In genomic region chr17:8072727-8073461, GRCh38 we compare ENCODE assay signal across 9 cellular contexts. TPM values are rescaled to one million over a fixed set of nuclear protein-coding genes. Genes with fewer than 3 reads are reported as not detected.
DNase-seq lines count a peak whose midpoint lies in the region; ATAC-seq and TF ChIP-seq lines count a peak whose summit lies in the region.
"Had no signal": no experiment of that assay in that cellular context is flagged by ENCODE, and none has a peak within 500 bp of the region (broad histone marks: within the 10 kb centered on the region; RNA-seq: fewer than 3 reads in every experiment).

No MANE protein-coding gene starts in this region.

- H3K9me3 Mint-ChIP-seq in activated B cell treated with CpG ODN at 0.5 μM for 24 hours, result no peaks in the 10 kb centered on the region

- no peak overlapping the region for H4K8ac ChIP-seq in neuronal stem cell (ENCODE audit: low read depth, low read length)

- H3K27ac ChIP-seq in effector memory CD4-positive, alpha-beta T cell (ENCODE audit: insufficient read depth, low read length, poor library complexity, severe bottlenecking), result no peak overlapping the region
- H3K27ac ChIP-seq in neuronal stem cell (replicated peaks; ENCODE audit: low read length), result no peak overlapping the region
- H3K27ac ChIP-seq: foreskin keratinocyte had no signal

- no peak overlapping the region for H3K9ac ChIP-seq in neuronal stem cell (ENCODE audit: low read depth, low read length, poor library complexity)

- H3K4ac ChIP-seq in neuronal stem cell (ENCODE audit: low read length), result no peak overlapping the region

- H2BK15ac ChIP-seq in neuronal stem cell (ENCODE audit: low read length), result no peak overlapping the region

- no peaks in the 10 kb centered on the region for H3K36me3 Mint-ChIP-seq in activated B cell treated with CpG ODN at 0.5 μM for 24 hours (ENCODE audit: low read depth)

- H3K36me3 ChIP-seq in effector memory CD4-positive, alpha-beta T cell (ENCODE audit: control insufficient read depth, insufficient read depth, low read length), result no peaks in the 10 kb centered on the region
- H3K36me3 ChIP-seq in neuronal stem cell (replicated peaks in 1 of 2; ENCODE audit: control insufficient read depth in 2 of 2, insufficient read depth in 2 of 2, low read length in 2 of 2), result no peaks in the 10 kb centered on the region

- H3K23ac ChIP-seq in neuronal stem cell (ENCODE audit: low read depth, low read length, poor library complexity), result peak overlapping the region; percentile 81

- H2AK5ac ChIP-seq in neuronal stem cell (ENCODE audit: low read depth, low read length), result no peak overlapping the region

- H3K4me3 ChIP-seq in effector memory CD4-positive, alpha-beta T cell (ENCODE audit: insufficient read depth, low read depth, low read length, poor library complexity, severe bottlenecking), result peak overlapping the region; percentile 52
- peak overlapping the region in 1 of 2 donors; percentile 2 for H3K4me3 ChIP-seq in neuronal stem cell (ENCODE audit: low read length in 2 of 2)

- DNase-seq in EH (ENCODE audit: low read depth) (peak; percentile 12), activated B cell treated with CpG ODN at 0.5 μM for 24 hours (no peak), neuronal stem cell (ENCODE audit: low spot score) (no peak), RKO (ENCODE audit: low spot score) (no peak)
- DNase-seq in effector memory CD4-positive, alpha-beta T cell, result no peak

- H2BK12ac ChIP-seq in neuronal stem cell (ENCODE audit: low read length), result no peak overlapping the region

- H3K4me2 ChIP-seq in neuronal stem cell (ENCODE audit: insufficient read depth, low read length, poor library complexity, severe bottlenecking), result peak overlapping the region; percentile 15

- H3K18ac ChIP-seq in neuronal stem cell (ENCODE audit: low read length), result peak overlapping the region; percentile 46

- peak overlapping the region; percentile 74 for H2AFZ ChIP-seq in neuronal stem cell (ENCODE audit: low read length)

- H4K91ac ChIP-seq in neuronal stem cell (ENCODE audit: low read depth, low read length, poor library complexity), result no peak overlapping the region

- TF ChIP-seq CTCF in activated B cell treated with CpG ODN at 0.5 μM for 24 hours (IDR thresholded peaks at IDR 0.05), result no peak

- H2BK120ac ChIP-seq in neuronal stem cell (ENCODE audit: low read depth, low read length), result no peak overlapping the region

- peak overlapping the region; percentile 0 for H2BK5ac ChIP-seq in neuronal stem cell (ENCODE audit: low read length)

- H3K27me3 ChIP-seq in effector memory CD4-positive, alpha-beta T cell (replicated peaks; ENCODE audit: control insufficient read depth, insufficient read depth, low read length, poor library complexity, severe bottlenecking), result peaks cover 21% of the 10 kb centered on the region
- H3K27me3 ChIP-seq in neuronal stem cell (ENCODE audit: control insufficient read depth in 3 of 3, insufficient read depth in 3 of 3, low read depth in 1 of 3, low read length in 3 of 3), result peaks cover 24 to 95% (median 65%) of the 10 kb centered on the region in 3 experiments

- peaks cover 23% of the 10 kb centered on the region for H3K4me1 ChIP-seq in effector memory CD4-positive, alpha-beta T cell (ENCODE audit: control insufficient read depth, insufficient read depth, low read length, poor library complexity, severe bottlenecking)
- peaks cover 4 to 10% of the 10 kb centered on the region in 2 donors for H3K4me1 ChIP-seq in neuronal stem cell (ENCODE audit: control insufficient read depth in 2 of 2, insufficient read depth in 1 of 2, low read depth in 1 of 2, low read length in 2 of 2)
- H3K4me1 ChIP-seq: foreskin keratinocyte had no signal

- H3K4me1 Mint-ChIP-seq in activated B cell treated with CpG ODN at 0.5 μM for 24 hours, result peaks cover 32% of the 10 kb centered on the region

- H3K79me1 ChIP-seq in neuronal stem cell (ENCODE audit: low read depth, low read length), result no peaks in the 10 kb centered on the region

- peak overlapping the region; percentile 78 for H3K4me3 Mint-ChIP-seq in activated B cell treated with CpG ODN at 0.5 μM for 24 hours

- peak overlapping the region; percentile 10 for H3K14ac ChIP-seq in neuronal stem cell (ENCODE audit: low read length)

- no CpG with 5 or more reads among the region's 40 CpGs for WGBS in neuronal stem cell (ENCODE audit: extremely low coverage in 2 of 2, insufficient read length in 2 of 2, insufficient replicate concordance in 1 of 2), 2 donors

- H3K27me3 Mint-ChIP-seq in activated B cell treated with CpG ODN at 0.5 μM for 24 hours, result peaks cover 45% of the 10 kb centered on the region

- H3K9me3 ChIP-seq in effector memory CD4-positive, alpha-beta T cell (ENCODE audit: control insufficient read depth, low read length), result no peaks in the 10 kb centered on the region
- H3K9me3 ChIP-seq in neuronal stem cell (replicated peaks in 1 of 2; ENCODE audit: control insufficient read depth in 2 of 2, insufficient read depth in 1 of 2, low read depth in 1 of 2, low read length in 2 of 2), result peaks cover 0 to 2% of the 10 kb centered on the region in 2 donors

- intact Hi-C loops in activated B cell treated with CpG ODN at 0.5 μM for 24 hours (cut with micrococcal nuclease), result loop anchor here (1.0 to 2.0 kb wide), 6 partner anchors 13 to 227 kb away; partner anchors contain the start of gene ALOXE3

- POLR2A ChIA-PET in activated B cell treated with CpG ODN at 0.5 μM for 24 hours (lab: Charles Lee), result interaction anchor here (0.9 to 3.0 kb wide), 9 partner anchors 18 to 222 kb away, joined by 3 to 18 read pairs (median 4); partner anchors contain the start of genes ALOXE3, CTC1 and SLC25A35

- CTCF ChIA-PET in activated B cell treated with CpG ODN at 0.5 μM for 24 hours (lab: Charles Lee), result interaction anchor here (0.6 to 8.7 kb wide), 20 partner anchors 8 to 520 kb away, joined by 3 to 112 read pairs (median 4); partner anchors contain the start of genes ALOX12B, ALOXE3, HES7 and RNF227

- ATAC-seq in activated B cell treated with CpG ODN at 0.5 μM for 24 hours (ENCODE audit: low read depth) (no peak), GM18909 (IDR thresholded peaks at IDR 0.05; ENCODE audit: poor library complexity, unreplicated experiment) (no peak), GM18867 (IDR thresholded peaks at IDR 0.05; ENCODE audit: unreplicated experiment) (no peak), GM18873 (IDR thresholded peaks at IDR 0.05; ENCODE audit: low FRiP score, unreplicated experiment) (no peak)

- H3K27ac Mint-ChIP-seq in activated B cell treated with CpG ODN at 0.5 μM for 24 hours, result peak overlapping the region; percentile 47

RNA-seq across cellular contexts. Expression of gene ALOX12B, which starts 14.6 kb away (rescaled TPM):
- 1.4 and 1.5 TPM in 2 replicates for total RNA-seq in activated B cell treated with CpG ODN at 0.5 μM for 24 hours
- 0.33 TPM for polyA plus RNA-seq in neuronal stem cell (2013, experiment 1 of 2)
- polyA plus RNA-seq in neuronal stem cell (2013, experiment 2 of 2), result 0.29 TPM

RNA-seq across cellular contexts. Expression of gene ALOX15B, which starts 34.0 kb away (rescaled TPM):
- total RNA-seq in activated B cell treated with CpG ODN at 0.5 μM for 24 hours, result not detected in 2 replicates
- polyA plus RNA-seq in neuronal stem cell (2013, experiment 1 of 2), result not detected
- not detected for polyA plus RNA-seq in neuronal stem cell (2013, experiment 2 of 2)

RNA-seq across cellular contexts. Expression of gene ALOXE3, which starts 45.4 kb away (rescaled TPM):
- total RNA-seq in activated B cell treated with CpG ODN at 0.5 μM for 24 hours, result not detected in 2 replicates
- 0.07 TPM for polyA plus RNA-seq in neuronal stem cell (2013, experiment 1 of 2)
- 0.11 TPM for polyA plus RNA-seq in neuronal stem cell (2013, experiment 2 of 2)

RNA-seq across cellular contexts. Expression of gene HES7, which starts 51.0 kb away (rescaled TPM):
- 0.12 and 0.49 TPM in 2 replicates for total RNA-seq in activated B cell treated with CpG ODN at 0.5 μM for 24 hours
- polyA plus RNA-seq in neuronal stem cell (2013, experiment 1 of 2), result 5.8 TPM
- 4.2 TPM for polyA plus RNA-seq in neuronal stem cell (2013, experiment 2 of 2)
